Comparison of ENCODE assay signal across 8 cellular contexts in the genomic region with DNA sequence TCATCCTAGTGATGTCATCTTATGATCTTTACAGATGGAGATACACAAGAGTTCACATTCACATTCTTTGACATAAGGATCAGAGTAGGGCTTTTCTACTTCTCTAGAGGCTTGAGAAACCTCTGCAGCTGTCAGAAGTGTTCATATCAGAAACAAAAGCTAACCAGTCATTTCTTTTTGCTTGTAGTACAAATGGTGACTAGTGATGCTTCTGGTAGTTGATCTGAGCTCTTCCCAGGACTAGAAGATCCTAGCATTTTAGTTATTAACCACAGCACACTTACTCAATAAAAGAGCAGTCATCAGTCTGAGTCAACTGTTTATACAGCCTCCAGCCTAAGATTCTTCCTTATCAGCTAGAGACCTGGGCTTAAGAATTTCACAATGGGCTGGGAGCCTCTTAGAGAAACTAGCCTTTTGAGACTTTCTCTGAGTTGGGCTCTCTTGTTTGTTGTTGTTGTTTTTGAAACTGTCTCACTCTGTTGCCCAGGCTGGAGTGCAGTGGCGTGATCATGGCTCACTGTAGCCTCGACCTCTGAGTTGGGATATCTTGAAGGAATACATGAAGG.
A peak's percentile ranks its signal among the peaks of the same experiment; 100 is the strongest.
DNase-seq lines count a peak whose midpoint lies in the region; ATAC-seq, FAIRE-seq and TF ChIP-seq lines count a peak whose summit lies in the region.

No MANE protein-coding gene starts in this region.

- ATAC-seq in SK-N-SH treated with all-trans-retinoic acid at 6 μM for 48 hours (peak; percentile 61), HG03378 (IDR thresholded peaks at IDR 0.05; ENCODE audit: unreplicated experiment) (no peak)

- in situ Hi-C loops in ACHN (cut with HindIII; ENCODE audit: low pct_ligation_motif_present, low pct_unique_long_range_greater_than_20kb, low sequenced_read_pairs) = no loop called here

- peak; percentile 70 for DNase-seq in ACHN
- DNase-seq in H4 (ENCODE audit: low spot score) = peak; percentile 71
- no peak for DNase-seq in medulla oblongata (ENCODE audit: extremely low spot score)
- DNase-seq in activated CD4-positive, alpha-beta T cell treated with anti-CD3 and anti-CD28 coated beads for 48 hours = no peak
- DNase-seq in NCI-H1105 treated with DMSO at 0.1 percent for 48 hours (lab: John Stamatoyannopoulos, UW) = no peak

- peak; percentile 51 for FAIRE-seq in islet of Langerhans (lab: Jason Lieb, UNC)

TF ChIP-seq in SK-N-SH treated with all-trans-retinoic acid at 6 μM for 48 hours, 23 proteins besides CTCF, POLR2A, EP300 and RAD21:
- TF ChIP-seq ZNF70 (CRISPR knock-in tag; IDR thresholded peaks at IDR 0.05) = no peak
- TF ChIP-seq BACH2 (CRISPR knock-in tag; IDR thresholded peaks at IDR 0.05; ENCODE audit: borderline replicate concordance) = no peak
- TF ChIP-seq CREB5 (CRISPR knock-in tag; IDR thresholded peaks at IDR 0.05; ENCODE audit: low read depth) = no peak
- TF ChIP-seq OSR1 (CRISPR knock-in tag; IDR thresholded peaks at IDR 0.05) = no peak

Comparison
In these comparisons a context has a peak if more than half of its experiments do, and no peak if none do; other contexts are left out.
1. DNase-seq: peak in ACHN (single experiment) and H4 (single experiment); none in medulla oblongata (single experiment), activated CD4-positive, alpha-beta T cell treated with anti-CD3 and anti-CD28 coated beads for 48 hours (single experiment) and NCI-H1105 treated with DMSO at 0.1 percent for 48 hours (single experiment).